7 cellular contexts compared by ENCODE assay signal in the genomic region with DNA sequence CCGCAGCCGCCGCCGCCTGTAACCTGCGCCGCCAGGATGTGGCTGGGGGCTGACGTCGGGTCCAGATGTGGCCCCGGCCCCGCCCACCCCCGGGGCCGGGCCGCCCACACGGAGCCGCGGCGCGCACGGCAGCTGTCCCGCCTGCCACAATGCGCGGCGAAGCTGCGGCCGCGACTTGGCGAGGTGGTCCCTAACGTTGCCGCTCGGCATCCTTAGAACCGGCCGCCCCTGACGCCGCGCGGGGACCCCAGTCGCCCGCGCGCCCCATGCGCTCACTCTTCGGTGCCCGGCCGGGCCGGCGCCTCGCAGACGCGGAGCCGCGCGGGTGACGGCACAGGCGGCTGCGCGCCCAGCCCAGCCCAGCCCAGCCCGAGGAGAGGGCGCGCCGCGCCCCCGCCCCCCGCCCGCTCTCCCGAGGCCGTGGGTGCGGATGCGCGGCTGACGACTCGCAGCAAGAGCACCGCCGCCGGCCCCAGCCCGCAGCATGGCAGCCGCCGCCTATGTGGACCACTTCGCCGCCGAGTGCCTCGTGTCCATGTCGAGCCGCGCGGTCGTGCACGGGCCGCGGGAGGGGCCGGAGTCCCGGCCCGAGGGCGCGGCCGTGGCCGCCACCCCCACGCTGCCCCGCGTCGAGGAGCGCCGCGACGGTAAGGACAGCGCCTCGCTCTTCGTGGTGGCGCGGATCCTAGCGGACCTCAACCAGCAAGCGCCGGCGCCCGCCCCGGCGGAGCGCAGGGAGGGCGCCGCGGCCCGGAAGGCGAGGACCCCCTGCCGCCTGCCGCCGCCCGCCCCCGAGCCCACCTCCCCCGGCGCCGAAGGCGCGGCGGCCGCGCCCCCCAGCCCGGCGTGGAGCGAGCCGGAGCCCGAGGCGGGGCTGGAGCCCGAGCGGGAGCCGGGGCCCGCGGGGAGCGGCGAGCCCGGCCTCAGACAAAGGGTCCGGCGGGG.
DNase-seq lines count a peak whose midpoint lies in the region; ATAC-seq and TF ChIP-seq lines count a peak whose summit lies in the region.

KLF13 (plus strand) TSS at position 107 of the 945 bp plus-strand sequence; CDS start at position 485, 378 bp downstream.

- no peaks in the 10 kb centered on the region for H3K36me3 ChIP-seq in parathyroid adenoma (ENCODE audit: control insufficient read depth, insufficient read depth, low read length)

- peak within 1 kb of the TSS; percentile 84 for H3K4me3 Mint-ChIP-seq in activated naive CD4-positive, alpha-beta T cell treated with anti-CD3 and anti-CD28 coated beads, Interleukin-2, amount 50 U/mL, for 24 hours

- peaks cover 13% of the 10 kb centered on the region for H3K79me2 ChIP-seq in parathyroid adenoma

- H3K9me3 Mint-ChIP-seq in activated naive CD4-positive, alpha-beta T cell treated with anti-CD3 and anti-CD28 coated beads, Interleukin-2, amount 50 U/mL, for 24 hours, result no peaks in the 10 kb centered on the region

- H3K4me1 Mint-ChIP-seq in activated naive CD4-positive, alpha-beta T cell treated with anti-CD3 and anti-CD28 coated beads, Interleukin-2, amount 50 U/mL, for 24 hours, result peaks cover 60% of the 10 kb centered on the region

- DNase-seq in NCI-H69 (lab: John Stamatoyannopoulos, UW), result peak; percentile 96
- peak in 40 of 42 donors; percentile 61 to 87 (median 76) for DNase-seq in head of caudate nucleus
- DNase-seq in NCI-H2196 treated with DMSO at 0.1 percent for 48 hours (lab: John Stamatoyannopoulos, UW; ENCODE audit: unreplicated experiment), result no peak

- H3K27ac Mint-ChIP-seq in activated naive CD4-positive, alpha-beta T cell treated with anti-CD3 and anti-CD28 coated beads, Interleukin-2, amount 50 U/mL, for 24 hours, result peak within 1 kb of the TSS; percentile 72

- TF ChIP-seq POLR2A in GM18526 (IDR thresholded peaks at IDR 0.05; ENCODE audit: extremely low read depth, insufficient read length), result peak; percentile 74

- no peaks in the 10 kb centered on the region for H3K36me3 Mint-ChIP-seq in activated naive CD4-positive, alpha-beta T cell treated with anti-CD3 and anti-CD28 coated beads, Interleukin-2, amount 50 U/mL, for 24 hours

- peak within 1 kb of the TSS; percentile 81 for H2AFZ ChIP-seq in parathyroid adenoma

- H3K27ac ChIP-seq in parathyroid adenoma, result peak within 1 kb of the TSS; percentile 95

- H3K9ac ChIP-seq in parathyroid adenoma, result peak within 1 kb of the TSS; percentile 92

- peak within 1 kb of the TSS; percentile 72 for H3K4me2 ChIP-seq in parathyroid adenoma (ENCODE audit: low read length)

- no peaks in the 10 kb centered on the region for H3K9me3 ChIP-seq in parathyroid adenoma (ENCODE audit: control insufficient read depth, low read length)

- no peak for TF ChIP-seq CTCF in parathyroid adenoma (IDR thresholded peaks at IDR 0.05)

- H3K4me3 ChIP-seq in parathyroid adenoma (ENCODE audit: low read depth, low read length), result peak within 1 kb of the TSS; percentile 77

- no peaks in the 10 kb centered on the region for H3K27me3 ChIP-seq in parathyroid adenoma (ENCODE audit: control insufficient read depth, insufficient read depth, low read length)

- intact Hi-C loops in head of caudate nucleus (cut with DNase I), result loop anchor here (1.0 to 5.0 kb wide), 3 partner anchors 40 to 160 kb away; no protein-coding TSS in a partner anchor

- peak; percentile 56 for ATAC-seq in HG02642 (IDR thresholded peaks at IDR 0.05; ENCODE audit: poor library complexity, unreplicated experiment)

- no peaks in the 10 kb centered on the region for H3K27me3 Mint-ChIP-seq in activated naive CD4-positive, alpha-beta T cell treated with anti-CD3 and anti-CD28 coated beads, Interleukin-2, amount 50 U/mL, for 24 hours

- H3K4me1 ChIP-seq in parathyroid adenoma, result peaks cover 10% of the 10 kb centered on the region
